9 cellular contexts compared by ENCODE assay signal in the genomic region with DNA sequence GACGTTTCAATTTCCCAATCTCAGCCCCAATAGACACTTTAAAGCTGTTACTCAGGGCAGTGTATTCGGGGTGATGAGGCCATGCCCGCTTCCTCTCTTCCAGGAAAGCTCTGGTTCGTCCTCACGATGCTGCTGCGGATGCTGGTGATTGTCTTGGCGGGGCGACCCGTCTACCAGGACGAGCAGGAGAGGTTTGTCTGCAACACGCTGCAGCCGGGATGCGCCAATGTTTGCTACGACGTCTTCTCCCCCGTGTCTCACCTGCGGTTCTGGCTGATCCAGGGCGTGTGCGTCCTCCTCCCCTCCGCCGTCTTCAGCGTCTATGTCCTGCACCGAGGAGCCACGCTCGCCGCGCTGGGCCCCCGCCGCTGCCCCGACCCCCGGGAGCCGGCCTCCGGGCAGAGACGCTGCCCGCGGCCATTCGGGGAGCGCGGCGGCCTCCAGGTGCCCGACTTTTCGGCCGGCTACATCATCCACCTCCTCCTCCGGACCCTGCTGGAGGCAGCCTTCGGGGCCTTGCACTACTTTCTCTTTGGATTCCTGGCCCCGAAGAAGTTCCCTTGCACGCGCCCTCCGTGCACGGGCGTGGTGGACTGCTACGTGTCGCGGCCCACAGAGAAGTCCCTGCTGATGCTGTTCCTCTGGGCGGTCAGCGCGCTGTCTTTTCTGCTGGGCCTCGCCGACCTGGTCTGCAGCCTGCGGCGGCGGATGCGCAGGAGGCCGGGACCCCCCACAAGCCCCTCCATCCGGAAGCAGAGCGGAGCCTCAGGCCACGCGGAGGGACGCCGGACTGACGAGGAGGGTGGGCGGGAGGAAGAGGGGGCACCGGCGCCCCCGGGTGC. TPM values are rescaled to one million over a fixed set of nuclear protein-coding genes. Genes with fewer than 3 reads are reported as not detected.
A peak's percentile ranks its signal among the peaks of the same experiment; 100 is the strongest.
DNase-seq lines count a peak whose midpoint lies in the region; ATAC-seq and TF ChIP-seq lines count a peak whose summit lies in the region.
"Had no signal": no experiment of that assay in that cellular context is flagged by ENCODE, and none has a peak within 500 bp of the region (broad histone marks: within the 10 kb centered on the region; RNA-seq: fewer than 3 reads in every experiment).

No MANE protein-coding gene starts in this region.

- TF ChIP-seq POLR2A in esophagus squamous epithelium (IDR thresholded peaks at IDR 0.05) = no peak

- peak overlapping the region; percentile 30 for H3K4me3 ChIP-seq in RWPE2 (ENCODE audit: severe bottlenecking)
- peak overlapping the region; percentile 26 to 61 (median 37) for H3K4me3 ChIP-seq in esophagus squamous epithelium

- H3K36me3 ChIP-seq in RWPE2 (ENCODE audit: low read depth) (no peaks in the 10 kb centered on the region), esophagus squamous epithelium (no peaks in the 10 kb centered on the region)

- H3K27ac ChIP-seq in RWPE2 (ENCODE audit: poor library complexity, severe bottlenecking) (no peak overlapping the region), esophagus squamous epithelium (no peak overlapping the region)

- H3K4me1 ChIP-seq in RWPE2 (ENCODE audit: insufficient read depth, poor library complexity, severe bottlenecking) (no peaks in the 10 kb centered on the region), esophagus squamous epithelium (peaks cover 0 to 13% (median 5%) of the 10 kb centered on the region in 3 donors)

- WGBS in esophagus squamous epithelium, 2 donors = 24 to 28% methylated on average over 6 of the region's 75 CpGs

- DNase-seq in COLO668 (lab: John Stamatoyannopoulos, UW; ENCODE audit: unreplicated experiment) (peak; percentile 5), RWPE2 (ENCODE audit: low spot score) (no peak), esophagus squamous epithelium (lab: John Stamatoyannopoulos, UW) (no peak), retina (peak; percentile 75), C1 segment of cervical spinal cord (lab: John Stamatoyannopoulos, UW) (no peak), H4 (ENCODE audit: low spot score) (no peak), 8988T (no peak)

- H3K27me3 ChIP-seq in RWPE2 (ENCODE audit: insufficient read depth, poor library complexity, severe bottlenecking) (no peaks in the 10 kb centered on the region), esophagus squamous epithelium (peaks cover 5 to 97% (median 9%) of the 10 kb centered on the region in 4 donors)

- intact Hi-C loops in esophagus squamous epithelium (cut with DNase I) = no loop called here

- TF ChIP-seq CTCF in RWPE2 (IDR thresholded peaks at IDR 0.05; ENCODE audit: poor library complexity, severe bottlenecking) (no peak), esophagus squamous epithelium (IDR thresholded peaks at IDR 0.05) (no peak)

- ATAC-seq in RWPE2 (ENCODE audit: low read depth) (peak; percentile 78), GM21786 (IDR thresholded peaks at IDR 0.05; ENCODE audit: unreplicated experiment) (no peak)

- H3K9me3 ChIP-seq in RWPE2 (ENCODE audit: severe bottlenecking) (no peaks in the 10 kb centered on the region), esophagus squamous epithelium (no peaks in the 10 kb centered on the region)

RNA-seq across cellular contexts. Expression of gene GJD4, which starts 2.6 kb away (rescaled TPM):
- total RNA-seq in esophagus squamous epithelium = not detected
- total RNA-seq in H4 (2014; rRNA removed; shearing (Covaris generic)) = not detected in 2 replicates
- total RNA-seq: mononuclear cell had no signal

RNA-seq across cellular contexts. Expression of gene FZD8, which starts 34.4 kb away (rescaled TPM):
- 1 to 10 TPM in 3 of 4 donors, under 1 TPM in 1; 0.53 to 2.3 (median 1.4) TPM for total RNA-seq in esophagus squamous epithelium
- total RNA-seq in H4 (2014; rRNA removed; shearing (Covaris generic)) = 1.6 and 2.5 TPM in 2 replicates

Comparison
In these comparisons a context has a peak if more than half of its experiments do, and no peak if none do; other contexts are left out.
1. DNase-seq: peak in COLO668 (single experiment) and retina (single experiment); none in RWPE2 (single experiment), esophagus squamous epithelium (single experiment), C1 segment of cervical spinal cord (0 of 14), H4 (single experiment) and 8988T (single experiment).